Comparison of ENCODE assay signal across 8 cellular contexts in the genomic region with DNA sequence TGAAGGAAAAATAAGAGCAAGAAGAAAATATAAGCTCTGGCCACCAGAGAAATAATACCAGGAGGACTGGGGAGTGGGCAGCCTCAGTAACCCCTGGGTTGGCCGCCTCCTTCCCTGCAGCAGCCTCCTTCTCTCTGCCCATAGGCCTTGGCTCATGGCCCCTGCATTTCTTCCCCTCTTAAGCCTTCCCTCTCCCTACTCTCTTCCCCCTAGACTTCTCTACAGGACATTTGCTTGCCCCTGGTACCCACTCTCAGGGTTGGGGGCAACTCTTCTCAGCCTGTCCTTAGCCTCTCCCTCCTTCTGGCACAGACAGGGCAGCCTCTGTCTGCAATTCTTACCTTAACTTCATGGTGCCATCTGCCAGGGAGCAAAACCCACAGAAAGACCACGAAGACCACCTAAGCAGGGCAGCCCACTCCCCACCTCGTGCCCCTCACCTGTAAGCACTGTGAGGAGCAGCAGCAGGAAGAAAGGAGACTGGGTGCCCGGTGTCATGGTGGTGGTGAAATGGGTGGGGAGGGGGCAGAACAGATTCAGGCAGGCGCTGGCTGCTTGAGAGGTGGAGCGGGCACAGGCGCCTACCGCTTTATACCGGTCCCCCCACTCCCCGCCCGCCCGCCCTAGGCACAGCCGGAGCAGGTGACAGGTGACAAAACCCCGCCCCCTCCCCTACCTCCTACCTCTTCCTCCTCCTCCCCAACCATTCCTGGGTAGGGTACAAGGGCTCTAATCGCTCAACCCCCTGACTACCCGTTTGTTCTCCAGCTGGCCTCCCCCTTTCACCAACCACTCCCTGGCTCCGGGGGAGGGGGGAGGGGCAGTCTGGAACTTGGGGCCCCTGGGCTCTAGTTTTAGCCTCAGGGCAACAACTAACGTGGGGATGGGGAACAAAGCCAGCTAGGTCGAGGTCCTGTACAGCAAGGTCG. TPM values are rescaled to one million over a fixed set of nuclear protein-coding genes. Genes with fewer than 3 reads are reported as not detected.
DNase-seq lines count a peak whose midpoint lies in the region; ATAC-seq, FAIRE-seq and TF ChIP-seq lines count a peak whose summit lies in the region.

No MANE protein-coding gene starts in this region.

- peaks cover 33% of the 10 kb centered on the region for H3K4me1 Mint-ChIP-seq in GM23338
- H3K4me1 Mint-ChIP-seq in stimulated activated naive B cell treated with anti-CD40 and anti-IgM and Interleukin-4, amounts not matched to agents 10 μg/mL and 1 μg/mL and 100 μg/mL, for 72 hours, result peaks cover 24 to 27% of the 10 kb centered on the region in 2 donors

- peak overlapping the region; percentile 99 for H3K4me3 ChIP-seq in GM23338
- peak overlapping the region; percentile 51 for H3K4me3 ChIP-seq in astrocyte of the cerebellum (ENCODE audit: low read depth, low read length)
- H3K4me3 ChIP-seq in kidney (ENCODE audit: low read length in 2 of 2), result peak overlapping the region; percentile 66 to 69

- 0 out of 2 replicates have a peak, but pooled peaks cover 2% of the 10 kb centered on the region for H4K20me1 ChIP-seq in GM23338 (replicated peaks; ENCODE audit: insufficient read depth)

- TF ChIP-seq CTCF in GM23338 (conservative IDR thresholded peaks at IDR 0.05; ENCODE audit: low read depth in 2 of 2), result no peak
- no peak for TF ChIP-seq CTCF in astrocyte of the cerebellum (IDR thresholded peaks at IDR 0.05; ENCODE audit: low read depth, low read length, missing control alignments)
- TF ChIP-seq CTCF in kidney (IDR thresholded peaks at IDR 0.05; ENCODE audit: borderline replicate concordance, extremely low read depth, insufficient read depth), result no peak

- H3K9me3 Mint-ChIP-seq in GM23338, result peaks cover 6% of the 10 kb centered on the region; the same call in 1 of the 3 replicates
- H3K9me3 Mint-ChIP-seq in stimulated activated naive B cell treated with anti-CD40 and anti-IgM and Interleukin-4, amounts not matched to agents 10 μg/mL and 1 μg/mL and 100 μg/mL, for 72 hours, result no peaks in the 10 kb centered on the region

- H2AFZ ChIP-seq in GM23338, result peak overlapping the region; percentile 95; the same call in 1 of the 2 replicates

- intact Hi-C loops in kidney (cut with DNase I), result no loop called here

- peaks cover 23% of the 10 kb centered on the region for H3K79me2 ChIP-seq in GM23338 (replicated peaks; ENCODE audit: insufficient read depth)

- no peaks in the 10 kb centered on the region for H3K27me3 ChIP-seq in GM23338 (ENCODE audit: insufficient read depth)

- in situ Hi-C loops in astrocyte of the cerebellum (cut with HindIII; ENCODE audit: low sequenced_read_pairs), result no loop called here

- H3F3A ChIP-seq in GM23338 (replicated peaks; ENCODE audit: low read depth), result peaks cover 24% of the 10 kb centered on the region

- H3K27ac ChIP-seq in GM23338 (ENCODE audit: low read depth) (peak overlapping the region; percentile 96), kidney (ENCODE audit: low read depth in 2 of 2, low read length in 2 of 2) (peak overlapping the region; percentile 92 to 95)

- H3K27me3 Mint-ChIP-seq in GM23338 (ENCODE audit: insufficient read depth, low read depth, poor library complexity), result peaks cover 40% of the 10 kb centered on the region
- H3K27me3 Mint-ChIP-seq in stimulated activated naive B cell treated with anti-CD40 and anti-IgM and Interleukin-4, amounts not matched to agents 10 μg/mL and 1 μg/mL and 100 μg/mL, for 72 hours, result peaks cover 0 to 5% of the 10 kb centered on the region in 2 donors

- peak overlapping the region; percentile 97 for H3K4me3 Mint-ChIP-seq in GM23338
- peak overlapping the region in 1 of 2 donors; percentile 85 for H3K4me3 Mint-ChIP-seq in stimulated activated naive B cell treated with anti-CD40 and anti-IgM and Interleukin-4, amounts not matched to agents 10 μg/mL and 1 μg/mL and 100 μg/mL, for 72 hours

- no peak for FAIRE-seq in kidney (lab: Jason Lieb, UNC)

- peak overlapping the region; percentile 91 for H3K4me2 ChIP-seq in GM23338

- peak; percentile 11 for ATAC-seq in GM23338
- no peak for ATAC-seq in stimulated activated naive B cell treated with anti-CD40 and anti-IgM and Interleukin-4, amounts not matched to agents 10 μg/mL and 1 μg/mL and 100 μg/mL, for 72 hours (replicated peaks)

- H3K9ac ChIP-seq in kidney (ENCODE audit: low read length in 2 of 2), result peak overlapping the region; percentile 73 to 90

- H3K4me1 ChIP-seq in GM23338 (ENCODE audit: insufficient read depth) (peaks cover 19% of the 10 kb centered on the region), kidney (ENCODE audit: control insufficient read depth in 1 of 2, insufficient read depth in 1 of 2, low read depth in 1 of 2, low read length in 2 of 2) (peaks cover 0 to 11% of the 10 kb centered on the region in 2 donors)

- H3K36me3 ChIP-seq in GM23338 (ENCODE audit: insufficient read depth), result peaks cover 9% of the 10 kb centered on the region
- no peaks in the 10 kb centered on the region for H3K36me3 ChIP-seq in kidney (ENCODE audit: control insufficient read depth in 1 of 2, insufficient read depth in 2 of 2, low read length in 2 of 2)

- DNase-seq in GM23338 (ENCODE audit: low spot score) (peak; percentile 90), NCI-H226 (peak; percentile 41), astrocyte of the cerebellum (ENCODE audit: low read depth) (no peak), kidney (peak; percentile 95), RKO (ENCODE audit: low spot score) (no peak), GM03348 (ENCODE audit: low spot score) (no peak), activated gamma-delta T cell (lab: John Stamatoyannopoulos, UW) (no peak)
- no peak for DNase-seq in stimulated activated naive B cell treated with anti-CD40 and anti-IgM and Interleukin-4, amounts not matched to agents 10 μg/mL and 1 μg/mL and 100 μg/mL, for 72 hours

- H3K9me3 ChIP-seq in kidney (ENCODE audit: control insufficient read depth in 1 of 2, low read length in 2 of 2), result no peaks in the 10 kb centered on the region

- H3K27ac Mint-ChIP-seq in GM23338, result peak overlapping the region; percentile 99; the same call in 1 of the 2 replicates
- peak overlapping the region; percentile 16 for H3K27ac Mint-ChIP-seq in stimulated activated naive B cell treated with anti-CD40 and anti-IgM and Interleukin-4, amounts not matched to agents 10 μg/mL and 1 μg/mL and 100 μg/mL, for 72 hours

- no peaks in the 10 kb centered on the region for H3K9me2 ChIP-seq in GM23338 (ENCODE audit: insufficient read depth)

- H3K36me3 Mint-ChIP-seq in GM23338 (ENCODE audit: low read depth), result peaks cover 28% of the 10 kb centered on the region
- peaks cover 2 to 6% of the 10 kb centered on the region in 2 donors for H3K36me3 Mint-ChIP-seq in stimulated activated naive B cell treated with anti-CD40 and anti-IgM and Interleukin-4, amounts not matched to agents 10 μg/mL and 1 μg/mL and 100 μg/mL, for 72 hours

TF ChIP-seq in GM23338, 12 proteins besides CTCF, POLR2A, EP300 and RAD21:
- TF ChIP-seq CREB1 (CRISPR knock-in tag; IDR thresholded peaks at IDR 0.05; ENCODE audit: low read depth) (0 out of 2 replicates have a peak, but pooled peaks have one; percentile 22), EZH2phosphoT487 (IDR thresholded peaks at IDR 0.05; ENCODE audit: unreplicated experiment) (no peak), POLR2AphosphoS5 (IDR thresholded peaks at IDR 0.05; ENCODE audit: low read depth) (0 out of 2 replicates have a peak, but pooled peaks have one; percentile 31)

RNA-seq across cellular contexts. Expression of a gene that starts 15.1 kb away (rescaled TPM):
- 1.2 and 6.3 TPM in 2 replicates for total RNA-seq in GM23338 (2014; rRNA removed; shearing (Covaris generic))
- polyA plus RNA-seq in GM23338 (2016; fragmentation: Nextera tagmentation; extraction: Ambion mirVana) (4.3 and 5.0 TPM in 2 replicates), kidney (ENCODE audit: insufficient read depth, low read depth, low replicate concordance) (21.4 TPM)
- 33.0 TPM for total RNA-seq in kidney

RNA-seq across cellular contexts. Expression of a gene that starts 15.9 kb away (rescaled TPM):
- total RNA-seq in GM23338 (2014; rRNA removed; shearing (Covaris generic)), result 66.7 and 77.7 TPM in 2 replicates
- 106 and 109 TPM in 2 replicates for polyA plus RNA-seq in GM23338 (2016; fragmentation: Nextera tagmentation; extraction: Ambion mirVana)
- 38.8 TPM for total RNA-seq in kidney
- 86.9 TPM for polyA plus RNA-seq in kidney (ENCODE audit: insufficient read depth, low read depth, low replicate concordance)

RNA-seq across cellular contexts. Expression of a gene that starts 19.0 kb away (rescaled TPM):
- total RNA-seq in GM23338 (2014; rRNA removed; shearing (Covaris generic)), result 15.4 and 18.8 TPM in 2 replicates
- polyA plus RNA-seq in GM23338 (2016; fragmentation: Nextera tagmentation; extraction: Ambion mirVana) (7.4 and 8.1 TPM in 2 replicates), kidney (ENCODE audit: insufficient read depth, low read depth, low replicate concordance) (0.28 TPM)
- 2.1 TPM for total RNA-seq in kidney

RNA-seq across cellular contexts. Expression of a gene that starts 19.5 kb away (rescaled TPM):
- total RNA-seq in GM23338 (2014; rRNA removed; shearing (Covaris generic)), result 101 and 106 TPM in 2 replicates
- polyA plus RNA-seq in GM23338 (2016; fragmentation: Nextera tagmentation; extraction: Ambion mirVana), result 579 and 628 TPM in 2 replicates
- 198 TPM for total RNA-seq in kidney
- polyA plus RNA-seq in kidney (ENCODE audit: insufficient read depth, low read depth, low replicate concordance), result 351 TPM

RNA-seq across cellular contexts. Expression of a gene that starts 52.3 kb away (rescaled TPM):
- 13.6 and 19.2 TPM in 2 replicates for total RNA-seq in GM23338 (2014; rRNA removed; shearing (Covaris generic))
- polyA plus RNA-seq in GM23338 (2016; fragmentation: Nextera tagmentation; extraction: Ambion mirVana), result 71.4 and 76.5 TPM in 2 replicates
- total RNA-seq in kidney, result 84.4 TPM
- 237 TPM for polyA plus RNA-seq in kidney (ENCODE audit: insufficient read depth, low read depth, low replicate concordance)

Comparison
In these comparisons a context has a peak if more than half of its experiments do, and no peak if none do; other contexts are left out.
1. DNase-seq: peak in GM23338 (single experiment), NCI-H226 (single experiment) and kidney (single experiment); none in astrocyte of the cerebellum (single experiment), stimulated activated naive B cell treated with anti-CD40 and anti-IgM and Interleukin-4, amounts not matched to agents 10 μg/mL and 1 μg/mL and 100 μg/mL, for 72 hours (single experiment), RKO (single experiment), GM03348 (single experiment) and activated gamma-delta T cell (single experiment).
2. Peak in every context shown above with its lines, with median percentiles within 50 percentile points of each other: H3K4me3 ChIP-seq.